8 cellular contexts compared by ENCODE assay signal in genomic region chr14:34460841-34461240, GRCh38. TPM values are rescaled to one million over a fixed set of nuclear protein-coding genes. Genes with fewer than 3 reads are reported as not detected.
A peak's percentile ranks its signal among the peaks of the same experiment; 100 is the strongest.
DNase-seq lines count a peak whose midpoint lies in the region; ATAC-seq and TF ChIP-seq lines count a peak whose summit lies in the region.

No MANE protein-coding gene starts in this region.

- H3K79me2 ChIP-seq in Karpas-422 (ENCODE audit: low read length): peaks cover 53% of the 10 kb centered on the region

- no peaks in the 10 kb centered on the region for H3K27me3 ChIP-seq in BLaER1
- H3K27me3 ChIP-seq in Karpas-422 (ENCODE audit: low read length): no peaks in the 10 kb centered on the region
- H3K27me3 ChIP-seq in colonic mucosa: no peaks in the 10 kb centered on the region

- no peaks in the 10 kb centered on the region for H3K9me3 ChIP-seq in BLaER1
- no peaks in the 10 kb centered on the region for H3K9me3 ChIP-seq in Karpas-422 (ENCODE audit: low read length)
- H3K9me3 ChIP-seq in colonic mucosa: no peaks in the 10 kb centered on the region

- H3K4me2 ChIP-seq in BLaER1: peak overlapping the region; percentile 84
- peak overlapping the region; percentile 88 for H3K4me2 ChIP-seq in Karpas-422 (ENCODE audit: low read depth, low read length, poor library complexity, severe bottlenecking)

- peak; percentile 44 for DNase-seq in Karpas-422
- DNase-seq in colonic mucosa: no peak
- no peak for DNase-seq in naive thymus-derived CD8-positive, alpha-beta T cell
- no peak for DNase-seq in stimulated activated naive CD4-positive, alpha-beta T cell treated with Interleukin-2 at 50 U/mL for 16 hours (lab: John Stamatoyannopoulos, UW)
- no peak for DNase-seq in superior temporal gyrus (ENCODE audit: extremely low spot score)
- DNase-seq in NCI-H2171 treated with DMSO at 0.1 percent for 48 hours (lab: John Stamatoyannopoulos, UW): no peak

- H3K9me2 ChIP-seq in Karpas-422 (replicated peaks; ENCODE audit: insufficient read depth, low read length): no peaks in the 10 kb centered on the region

- peaks cover 9 to 19% (median 17%) of the 10 kb centered on the region in 4 donors for H3K4me1 Mint-ChIP-seq in naive thymus-derived CD8-positive, alpha-beta T cell

- no peak overlapping the region for H2AFZ ChIP-seq in Karpas-422 (ENCODE audit: low read length)

- H3K4me3 ChIP-seq in BLaER1 (peak overlapping the region; percentile 83), Karpas-422 (ENCODE audit: low read length) (peak overlapping the region; percentile 74), colonic mucosa (peak overlapping the region; percentile 58)

- POLR2A ChIA-PET in naive thymus-derived CD8-positive, alpha-beta T cell (lab: Charles Lee): no interaction called here

- intact Hi-C loops in colonic mucosa (cut with DNase I): no loop called here

- H4K20me1 ChIP-seq in BLaER1 (peaks cover 23% of the 10 kb centered on the region), Karpas-422 (ENCODE audit: insufficient read depth, low read depth, low read length) (peaks cover 11% of the 10 kb centered on the region; the same call in 1 of the 2 replicates)

- H3K4me3 Mint-ChIP-seq in naive thymus-derived CD8-positive, alpha-beta T cell: peak overlapping the region; percentile 72 to 96 (median 89)

- ATAC-seq in naive thymus-derived CD8-positive, alpha-beta T cell: no peak
- ATAC-seq in GM18511 (IDR thresholded peaks at IDR 0.05; ENCODE audit: unreplicated experiment): no peak

- no peaks in the 10 kb centered on the region for H3K27me3 Mint-ChIP-seq in naive thymus-derived CD8-positive, alpha-beta T cell

- peak overlapping the region in 8 of 10 donors; percentile 1 to 95 (median 60) for H3K27ac Mint-ChIP-seq in naive thymus-derived CD8-positive, alpha-beta T cell

- H3K36me3 ChIP-seq in BLaER1 (peaks cover 19% of the 10 kb centered on the region), Karpas-422 (ENCODE audit: insufficient read depth, low read length) (no peaks in the 10 kb centered on the region), colonic mucosa (no peaks in the 10 kb centered on the region)

- peak overlapping the region; percentile 88 for H3K9ac ChIP-seq in BLaER1
- H3K9ac ChIP-seq in Karpas-422 (ENCODE audit: low read length): peak overlapping the region; percentile 92
- peak overlapping the region in 1 of 2 donors; percentile 92 for H3K9ac ChIP-seq in colonic mucosa (ENCODE audit: low read depth in 2 of 2, low read length in 2 of 2)

- H3K27ac ChIP-seq in BLaER1 (peak overlapping the region; percentile 82; the same call in 1 of the 2 replicates), Karpas-422 (ENCODE audit: low read length) (no peak overlapping the region), colonic mucosa (peak overlapping the region; percentile 87)

- H3K36me3 Mint-ChIP-seq in naive thymus-derived CD8-positive, alpha-beta T cell: peaks cover 0 to 2% (median 0%) of the 10 kb centered on the region in 3 donors

- peaks cover 31% of the 10 kb centered on the region for H3K4me1 ChIP-seq in BLaER1
- H3K4me1 ChIP-seq in Karpas-422 (ENCODE audit: low read length): peaks cover 26% of the 10 kb centered on the region
- peaks cover 9% of the 10 kb centered on the region for H3K4me1 ChIP-seq in colonic mucosa

- no peaks in the 10 kb centered on the region for H3K9me3 Mint-ChIP-seq in naive thymus-derived CD8-positive, alpha-beta T cell

- TF ChIP-seq CTCF in colonic mucosa (IDR thresholded peaks at IDR 0.05): no peak

RNA-seq across cellular contexts. Expression of gene SPTSSA, which starts 1.2 kb away (rescaled TPM):
- 9.5 and 25.9 TPM in 2 replicates for total RNA-seq in Karpas-422 (2014; rRNA removed; shearing (Covaris generic); ENCODE audit: low replicate concordance)
- 10 to 100 TPM; 35.3 to 60.9 TPM for total RNA-seq in colonic mucosa
- total RNA-seq in naive thymus-derived CD8-positive, alpha-beta T cell: 1 to 10 TPM; 3.9 to 4.0 TPM
- polyA plus RNA-seq in naive thymus-derived CD8-positive, alpha-beta T cell: 10 to 100 TPM in 1 of 3 donors, 1 to 10 TPM in 2; 7.4 to 11.4 (median 8.4) TPM
